22 cellular contexts compared by ENCODE assay signal in the genomic region with DNA sequence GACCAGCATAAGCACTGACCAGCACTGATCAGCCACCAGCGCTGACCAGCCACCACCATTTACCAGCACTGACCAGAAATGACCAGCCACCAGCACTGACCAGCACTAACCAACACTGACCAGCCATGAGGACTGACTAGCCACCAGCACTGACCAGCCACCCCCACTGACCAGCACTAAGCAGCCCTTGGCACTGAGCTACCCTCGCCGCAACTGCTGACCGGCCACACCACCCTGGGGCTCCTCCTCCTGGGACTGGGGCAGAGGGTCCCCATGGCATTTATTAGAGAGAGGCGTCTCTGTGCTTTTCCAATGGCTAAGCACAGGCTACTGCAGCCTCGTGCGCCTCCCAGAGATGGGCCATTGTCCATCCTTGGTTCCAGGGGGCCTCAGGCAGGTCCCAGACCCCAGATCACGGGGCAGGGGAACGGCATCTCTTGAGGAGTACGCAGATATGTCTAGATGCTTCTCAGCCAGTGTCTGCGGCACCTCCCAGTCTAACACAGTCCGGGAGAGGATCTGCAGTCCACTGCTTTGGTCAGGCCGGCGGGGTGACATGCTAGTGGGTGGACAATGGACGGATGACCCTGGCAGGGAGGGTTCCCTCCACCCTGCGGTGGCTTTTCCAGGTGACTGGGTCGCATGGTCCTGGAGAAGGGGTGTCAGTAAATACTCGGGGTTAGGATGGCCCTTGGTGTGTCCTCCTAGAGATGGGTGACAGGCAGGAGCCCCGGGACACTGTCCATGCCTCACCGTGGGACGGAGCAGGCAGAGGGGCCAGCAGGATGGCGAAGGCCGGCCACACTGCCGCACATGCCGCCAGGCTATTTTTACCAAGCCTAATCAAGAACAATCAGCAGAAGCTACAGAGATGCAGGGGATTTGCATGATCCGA.
"Had no signal": no experiment of that assay in that cellular context is flagged by ENCODE, and none has a peak within 500 bp of the region (broad histone marks: within the 10 kb centered on the region; RNA-seq: fewer than 3 reads in every experiment).

No MANE protein-coding gene starts in this region.

- H3K27ac ChIP-seq: HL-60, KMS-11, RWPE1, SJSA1, SK-N-MC had no signal

- H3K9me3 ChIP-seq: SJSA1 had no signal

- DNase-seq: IMR-90, Kasumi-1, MM.1S, NCI-H1092 treated with DMSO at 0.1 percent for 48 hours, NCI-H1436, NCI-H187, NCI-H2029, NCI-H2081 treated with DMSO at 0.1 percent for 48 hours, NCI-H2171, NCI-H226, NCI-H446, NCI-H510A, NCI-H524 treated with DMSO at 0.1 percent for 48 hours, NCI-H69, NCI-H774, PC-3, SIG-M5 had no signal

- H3K4me1 ChIP-seq: SJSA1 had no signal

- ATAC-seq: PC-3 had no signal

- H3K36me3 ChIP-seq: SJSA1 had no signal

- H3K4me3 ChIP-seq: SJSA1, SK-N-MC had no signal
